In the genomic region with DNA sequence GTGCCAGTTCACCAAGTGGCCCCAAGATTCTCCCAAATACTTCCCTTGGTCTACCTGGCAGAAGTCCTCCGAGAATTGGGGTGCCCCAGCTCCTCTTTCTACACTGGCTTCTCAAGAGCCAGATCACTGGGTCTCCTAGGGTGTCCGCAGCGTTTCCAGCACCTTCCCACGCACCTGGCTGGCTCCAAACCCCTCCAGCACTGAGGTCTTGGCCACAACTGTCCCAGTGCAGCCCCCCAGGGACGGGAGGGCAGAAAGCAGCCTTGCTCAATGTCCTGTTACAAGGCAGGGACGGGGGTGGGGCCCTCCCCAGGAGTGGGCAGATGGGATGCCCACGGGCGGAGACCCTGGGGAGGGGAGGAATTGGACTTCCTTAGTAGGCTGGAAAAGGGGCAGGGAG, we compare ENCODE assay signal across 7 cellular contexts. TPM values are rescaled to one million over a fixed set of nuclear protein-coding genes. Genes with fewer than 3 reads are reported as not detected.
DNase-seq lines count a peak whose midpoint lies in the region; ATAC-seq, FAIRE-seq and TF ChIP-seq lines count a peak whose summit lies in the region.

No MANE protein-coding gene starts in this region.

- no peak for TF ChIP-seq CTCF in HFF-Myc (IDR thresholded peaks at IDR 0.05; ENCODE audit: low read depth, low read length, missing control alignments)

- H3K36me3 Mint-ChIP-seq in activated naive CD8-positive, alpha-beta T cell, result peaks cover 2% of the 10 kb centered on the region
- H3K36me3 Mint-ChIP-seq in immature natural killer cell, result peaks cover 0 to 8% (median 5%) of the 10 kb centered on the region in 3 donors
- peaks cover 30 to 42% of the 10 kb centered on the region in 2 donors for H3K36me3 Mint-ChIP-seq in stimulated activated naive B cell treated with anti-CD40 and anti-IgM and Interleukin-4, amounts not matched to agents 10 μg/mL and 1 μg/mL and 100 μg/mL, for 72 hours

- no peaks in the 10 kb centered on the region for H3K27me3 Mint-ChIP-seq in activated naive CD8-positive, alpha-beta T cell
- H3K27me3 Mint-ChIP-seq in immature natural killer cell (ENCODE audit: low read depth in 3 of 3), result peaks cover 2 to 7% (median 3%) of the 10 kb centered on the region in 3 donors
- no peaks in the 10 kb centered on the region for H3K27me3 Mint-ChIP-seq in stimulated activated naive B cell treated with anti-CD40 and anti-IgM and Interleukin-4, amounts not matched to agents 10 μg/mL and 1 μg/mL and 100 μg/mL, for 72 hours

- no peak overlapping the region for H3K27ac ChIP-seq in caudate nucleus (ENCODE audit: low read depth, low read length)

- TF ChIP-seq POLR2A in GM12891 (IDR thresholded peaks at IDR 0.05; ENCODE audit: low read depth, low read length), result no peak

- H3K4me1 Mint-ChIP-seq in activated naive CD8-positive, alpha-beta T cell (ENCODE audit: low read depth), result peaks cover 54% of the 10 kb centered on the region
- peaks cover 36 to 45% of the 10 kb centered on the region in 2 donors for H3K4me1 Mint-ChIP-seq in immature natural killer cell
- peaks cover 50 to 81% of the 10 kb centered on the region in 2 donors for H3K4me1 Mint-ChIP-seq in stimulated activated naive B cell treated with anti-CD40 and anti-IgM and Interleukin-4, amounts not matched to agents 10 μg/mL and 1 μg/mL and 100 μg/mL, for 72 hours

- FAIRE-seq in GM12891 (lab: Jason Lieb, UNC), result no peak

- no peak for ATAC-seq in stimulated activated naive B cell treated with anti-CD40 and anti-IgM and Interleukin-4, amounts not matched to agents 10 μg/mL and 1 μg/mL and 100 μg/mL, for 72 hours (replicated peaks)

- H3K4me3 ChIP-seq in HFF-Myc (replicated peaks; ENCODE audit: low read depth, low read length), result peak overlapping the region; percentile 58

- no peaks in the 10 kb centered on the region for H3K9me3 Mint-ChIP-seq in activated naive CD8-positive, alpha-beta T cell (ENCODE audit: low read depth)
- H3K9me3 Mint-ChIP-seq in immature natural killer cell, result no peaks in the 10 kb centered on the region
- no peaks in the 10 kb centered on the region for H3K9me3 Mint-ChIP-seq in stimulated activated naive B cell treated with anti-CD40 and anti-IgM and Interleukin-4, amounts not matched to agents 10 μg/mL and 1 μg/mL and 100 μg/mL, for 72 hours

- peak overlapping the region; percentile 84 for H3K27ac Mint-ChIP-seq in activated naive CD8-positive, alpha-beta T cell
- no peak overlapping the region for H3K27ac Mint-ChIP-seq in immature natural killer cell
- H3K27ac Mint-ChIP-seq in stimulated activated naive B cell treated with anti-CD40 and anti-IgM and Interleukin-4, amounts not matched to agents 10 μg/mL and 1 μg/mL and 100 μg/mL, for 72 hours, result peak overlapping the region; percentile 98

- peak overlapping the region; percentile 83 for H3K4me3 Mint-ChIP-seq in activated naive CD8-positive, alpha-beta T cell
- H3K4me3 Mint-ChIP-seq in immature natural killer cell, result peak overlapping the region in 4 of 5 donors; percentile 38 to 84 (median 74)
- peak overlapping the region; percentile 95 to 96 for H3K4me3 Mint-ChIP-seq in stimulated activated naive B cell treated with anti-CD40 and anti-IgM and Interleukin-4, amounts not matched to agents 10 μg/mL and 1 μg/mL and 100 μg/mL, for 72 hours

- no peak for DNase-seq in HFF-Myc (ENCODE audit: extremely low read depth, low read depth)
- DNase-seq in immature natural killer cell, result no peak
- no peak for DNase-seq in stimulated activated naive B cell treated with anti-CD40 and anti-IgM and Interleukin-4, amounts not matched to agents 10 μg/mL and 1 μg/mL and 100 μg/mL, for 72 hours
- no peak for DNase-seq in 8988T
- DNase-seq in caudate nucleus (lab: John Stamatoyannopoulos, UW), result no peak
- no peak for DNase-seq in GM12891 (ENCODE audit: insufficient read length, low spot score)

TF ChIP-seq in GM12891, 5 proteins besides CTCF, POLR2A, EP300 and RAD21:
- no peak for TF ChIP-seq TAF1 (IDR thresholded peaks at IDR 0.05; ENCODE audit: low read depth, low read length)
- no peak for TF ChIP-seq PAX5 (IDR thresholded peaks at IDR 0.05; ENCODE audit: insufficient read depth, low read length, severe bottlenecking)
- TF ChIP-seq SPI1 (IDR thresholded peaks at IDR 0.05; ENCODE audit: low read depth, low read length), result no peak
- no peak for TF ChIP-seq POLR2AphosphoS5 (IDR thresholded peaks at IDR 0.05; ENCODE audit: low read depth, low read length)
- TF ChIP-seq POU2F2 (IDR thresholded peaks at IDR 0.05; ENCODE audit: low read depth, low read length), result no peak

RNA-seq across cellular contexts. Expression of a gene that starts 1.1 kb away (rescaled TPM):
- 10 to 100 TPM in 1 of 3 donors, 1 to 10 TPM in 2; 3.3 to 24.7 (median 4.3) TPM for polyA plus RNA-seq in immature natural killer cell
- polyA plus RNA-seq in GM12891 (2012; ENCODE audit: low read depth, missing spikeins), result 7.9 TPM

Comparison
In these comparisons a context has a peak if more than half of its experiments do, and no peak if none do; other contexts are left out.
1. H3K27ac Mint-ChIP-seq: peak in activated naive CD8-positive, alpha-beta T cell (single experiment) and stimulated activated naive B cell treated with anti-CD40 and anti-IgM and Interleukin-4, amounts not matched to agents 10 μg/mL and 1 μg/mL and 100 μg/mL, for 72 hours (single experiment); none in immature natural killer cell (0 of 6).
2. Peak in every context shown above with its lines, with median percentiles within 50 percentile points of each other: H3K4me3 Mint-ChIP-seq.